13 cellular contexts compared by ENCODE assay signal in the genomic region with DNA sequence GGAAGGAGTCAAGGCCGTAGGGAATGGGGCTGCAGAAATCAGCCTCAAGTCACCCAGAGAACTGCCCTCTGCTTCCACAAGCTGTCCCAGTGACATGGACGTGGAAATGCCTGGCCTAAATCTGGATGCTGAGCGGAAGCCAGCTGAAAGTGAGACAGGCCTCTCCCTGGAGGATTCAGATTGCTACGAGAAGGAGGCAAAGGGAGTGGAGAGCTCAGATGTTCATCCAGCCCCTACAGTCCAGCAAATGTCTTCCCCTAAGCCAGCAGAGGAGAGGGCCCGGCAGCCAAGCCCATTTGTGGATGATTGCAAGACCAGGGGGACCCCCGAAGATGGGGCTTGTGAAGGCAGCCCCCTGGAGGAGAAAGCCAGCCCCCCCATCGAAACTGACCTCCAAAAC. TPM values are rescaled to one million over a fixed set of nuclear protein-coding genes. Genes with fewer than 3 reads are reported as not detected.
A peak's percentile ranks its signal among the peaks of the same experiment; 100 is the strongest.
DNase-seq lines count a peak whose midpoint lies in the region; ATAC-seq and TF ChIP-seq lines count a peak whose summit lies in the region.
"Had no signal": no experiment of that assay in that cellular context is flagged by ENCODE, and none has a peak within 500 bp of the region (broad histone marks: within the 10 kb centered on the region; RNA-seq: fewer than 3 reads in every experiment).

No MANE protein-coding gene starts in this region.

- intact Hi-C loops in breast epithelium (cut with DNase I; ENCODE audit: low total_unique reads): loop anchor here (5.0 kb wide), 1 partner anchor 51 kb away; the partner anchor contains the start of gene PDCD4
- intact Hi-C loops in mammary epithelial cell (cut with micrococcal nuclease): loop anchor here (5.0 kb wide), 1 partner anchor 51 kb away; the partner anchor contains the start of gene PDCD4
- intact Hi-C loops in left ventricle myocardium inferior (cut with micrococcal nuclease): no loop called here
- intact Hi-C loops in psoas muscle (cut with DNase I): loop anchor here in 1 of 2 donors (5.0 kb wide), 2 partner anchors 44 to 51 kb away; partner anchors contain the start of gene PDCD4

- TF ChIP-seq CTCF in breast epithelium (IDR thresholded peaks at IDR 0.05) (no peak), mammary epithelial cell (conservative IDR thresholded peaks at IDR 0.05 in 1 of 2, IDR thresholded peaks at IDR 0.05 in 1 of 2; ENCODE audit: extremely low read depth in 1 of 2, insufficient read depth in 1 of 2, low read depth in 1 of 2, low read length in 2 of 2) (no peak), left ventricle myocardium inferior (IDR thresholded peaks at IDR 0.05; ENCODE audit: borderline replicate concordance) (no peak), psoas muscle (IDR thresholded peaks at IDR 0.05) (no peak)

- H3K9ac ChIP-seq in mammary epithelial cell (ENCODE audit: insufficient read depth, low read length): no peak overlapping the region

- TF ChIP-seq POLR2A in breast epithelium (IDR thresholded peaks at IDR 0.05): no peak

- dilution Hi-C loops in mammary epithelial cell (cut with HindIII; ENCODE audit: low sequenced_read_pairs): no loop called here

- in situ Hi-C loops in mammary epithelial cell (cut with MboI; ENCODE audit: low sequenced_read_pairs in 2 of 2): no loop called here

- no peaks in the 10 kb centered on the region for H3K27me3 ChIP-seq in breast epithelium
- H3K27me3 ChIP-seq in mammary epithelial cell (ENCODE audit: insufficient read depth, low read length): no peaks in the 10 kb centered on the region
- H3K27me3 ChIP-seq in left ventricle myocardium inferior (ENCODE audit: low read depth): no peaks in the 10 kb centered on the region
- no peaks in the 10 kb centered on the region for H3K27me3 ChIP-seq in psoas muscle (ENCODE audit: insufficient read depth in 3 of 3, low read length in 2 of 3)

- BruUV-seq in mammary epithelial cell (replicated peaks; lab: Mats Ljungman, UMichigan): no TSS peak

- DNase-seq in breast epithelium (ENCODE audit: low spot score in 2 of 2): no peak
- no peak for DNase-seq in mammary epithelial cell
- DNase-seq in left ventricle myocardium inferior: peak; percentile 55
- DNase-seq in psoas muscle: peak; percentile 54 to 88
- no peak for DNase-seq in GM19238 (ENCODE audit: insufficient read length, low spot score)
- DNase-seq in cerebellar nuclear complex (lab: John Stamatoyannopoulos, UW): no peak
- DNase-seq: CD8-positive, alpha-beta T cell; dermis blood vessel endothelial cell; NCI-H1417 treated with DMSO at 0.1 percent for 48 hours; stimulated activated CD4-positive, alpha-beta T cell treated with anti-CD3 and anti-CD28 coated beads, Interleukin-2, amount 100 ng/mL, for 48 hours had no signal

- 83% methylated on average over 7 of the region's 7 CpGs for WGBS in mammary epithelial cell (ENCODE audit: low coverage, missing lambda C conversion rate)
- WGBS in psoas muscle, 3 donors: 12 to 25% (median 23%) methylated on average over 7 of the region's 7 CpGs

- H3K4me1 ChIP-seq in breast epithelium (peaks cover 3 to 59% of the 10 kb centered on the region in 2 donors), mammary epithelial cell (ENCODE audit: insufficient read depth, low read length) (no peaks in the 10 kb centered on the region), left ventricle myocardium inferior (peaks cover 100% of the 10 kb centered on the region), psoas muscle (peaks cover 71% of the 10 kb centered on the region)

- ATAC-seq in psoas muscle: peak; percentile 73 to 84 (median 78)
- ATAC-seq in HG03439 (IDR thresholded peaks at IDR 0.05; ENCODE audit: unreplicated experiment): no peak
- ATAC-seq in HG03442 (IDR thresholded peaks at IDR 0.05; ENCODE audit: unreplicated experiment): no peak
- ATAC-seq: activated CD4-positive, CD25-positive, alpha-beta regulatory T cell treated with anti-CD3 and anti-CD28 coated beads, Interleukin-2, amount 50 U/mL, for 24 hours; CD8-positive, alpha-beta T cell had no signal

- H4K20me1 ChIP-seq in mammary epithelial cell (ENCODE audit: insufficient read depth, low read length): no peaks in the 10 kb centered on the region

- CTCF ChIA-PET in mammary epithelial cell (lab: Charles Lee; ENCODE audit: low non-redundant PET): no interaction called here

- H3K36me3 ChIP-seq in breast epithelium: no peaks in the 10 kb centered on the region
- H3K36me3 ChIP-seq in mammary epithelial cell (ENCODE audit: insufficient read depth, low read length): no peaks in the 10 kb centered on the region
- H3K36me3 ChIP-seq in left ventricle myocardium inferior: peaks cover 20% of the 10 kb centered on the region
- peaks cover 0 to 26% of the 10 kb centered on the region in 2 donors for H3K36me3 ChIP-seq in psoas muscle (ENCODE audit: insufficient read depth in 1 of 2, low read depth in 1 of 2)

- no peak overlapping the region for H3K4me2 ChIP-seq in mammary epithelial cell (ENCODE audit: insufficient read depth, low read depth, low read length)

- no peaks in the 10 kb centered on the region for H3K9me3 ChIP-seq in breast epithelium
- no peaks in the 10 kb centered on the region for H3K9me3 ChIP-seq in mammary epithelial cell (replicated peaks; ENCODE audit: insufficient read depth, low read length)
- no peaks in the 10 kb centered on the region for H3K9me3 ChIP-seq in left ventricle myocardium inferior (replicated peaks)
- H3K9me3 ChIP-seq in psoas muscle: no peaks in the 10 kb centered on the region

- H3K27ac ChIP-seq in breast epithelium (peak overlapping the region; percentile 88 to 93), mammary epithelial cell (ENCODE audit: insufficient read depth, low read depth, low read length) (no peak overlapping the region), left ventricle myocardium inferior (replicated peaks) (peak overlapping the region; percentile 85), psoas muscle (peak overlapping the region; percentile 82)

- no peaks in the 10 kb centered on the region for H3K79me2 ChIP-seq in mammary epithelial cell (ENCODE audit: insufficient read depth, low read length)

- H3K4me3 ChIP-seq in breast epithelium (no peak overlapping the region), mammary epithelial cell (replicated peaks in 1 of 3; ENCODE audit: insufficient read depth in 1 of 3, low read depth in 2 of 3, low read length in 3 of 3) (no peak overlapping the region), left ventricle myocardium inferior (peak overlapping the region; percentile 13), psoas muscle (peak overlapping the region; percentile 4)

- H2AFZ ChIP-seq in mammary epithelial cell (ENCODE audit: low read depth, low read length): no peak overlapping the region

RNA-seq across cellular contexts. Expression of gene PDCD4, which starts 50.2 kb away (rescaled TPM):
- total RNA-seq in breast epithelium: 100 to 1,000 TPM; 101 to 319 (median 161) TPM
- total RNA-seq in mammary epithelial cell: 100 to 1,000 TPM; 123 to 133 TPM
- 47.0 TPM for polyA plus RNA-seq in mammary epithelial cell
- polyA minus RNA-seq in mammary epithelial cell: 80.5 TPM
- total RNA-seq in left ventricle myocardium inferior: 86.5 TPM
- 10 to 100 TPM; 11.3 to 19.7 (median 15.8) TPM for total RNA-seq in psoas muscle
- 10 to 100 TPM in 1 of 3 donors, 1 to 10 TPM in 2; 7.6 to 10.2 (median 8.9) TPM for polyA plus RNA-seq in psoas muscle

Comparison
In these comparisons a context has a peak if more than half of its experiments do, and no peak if none do; other contexts are left out.
1. DNase-seq: peak in left ventricle myocardium inferior (single experiment) and psoas muscle (2 of 2); none in breast epithelium (0 of 2), mammary epithelial cell (single experiment), GM19238 (single experiment) and cerebellar nuclear complex (0 of 2).
2. H3K4me3 ChIP-seq: peak in left ventricle myocardium inferior (single experiment) and psoas muscle (single experiment); none in breast epithelium (0 of 3) and mammary epithelial cell (0 of 3).
3. ATAC-seq: peak in psoas muscle (4 of 4); none in HG03439 (single experiment) and HG03442 (single experiment).